Comparison of ENCODE assay signal across 25 cellular contexts in the genomic region with DNA sequence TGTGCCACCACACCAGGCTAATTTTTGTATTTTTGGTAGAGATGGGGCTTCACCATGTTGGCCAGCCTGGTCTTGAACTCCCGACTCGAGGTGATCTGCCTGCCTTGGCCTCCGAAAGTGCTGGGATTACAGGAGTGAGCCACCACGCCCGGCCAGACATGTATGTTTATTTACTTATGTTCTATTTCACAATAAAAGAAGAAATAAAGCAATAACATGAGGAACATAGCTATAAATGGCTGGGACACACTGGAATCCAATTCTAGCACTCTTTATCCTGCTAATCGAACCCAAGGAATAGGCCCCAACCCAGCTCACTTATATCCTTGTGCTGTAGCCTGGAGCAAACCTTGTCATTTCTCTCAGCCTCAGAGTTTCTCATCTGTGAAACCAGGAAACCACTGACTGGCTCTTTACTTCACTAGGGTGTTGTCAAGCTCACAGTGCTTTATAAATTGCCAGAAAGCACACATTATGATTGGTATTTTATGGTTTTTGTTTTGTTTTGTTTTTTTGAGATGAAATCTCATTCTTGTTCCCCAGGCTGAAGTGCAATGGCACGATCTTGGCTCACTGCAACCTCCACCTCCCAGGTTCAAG.
"Had no signal": no experiment of that assay in that cellular context is flagged by ENCODE, and none has a peak within 500 bp of the region (broad histone marks: within the 10 kb centered on the region; RNA-seq: fewer than 3 reads in every experiment).

No MANE protein-coding gene starts in this region.

- H3K27ac ChIP-seq: foreskin keratinocyte, parathyroid adenoma, stomach, suprapubic skin, tibial nerve, uterus had no signal

- H3K36me3 ChIP-seq: stomach, suprapubic skin, tibial nerve, uterus had no signal

- H3K36me3 Mint-ChIP-seq: immature natural killer cell; memory B cell; stimulated activated memory B cell treated with anti-CD40 and anti-IgM and Interleukin-4, amounts not matched to agents 10 μg/mL and 1 μg/mL and 100 μg/mL, for 72 hours; WTC11 had no signal

- H3K4me1 ChIP-seq: uterus had no signal

- H2AFZ ChIP-seq: parathyroid adenoma had no signal

- DNase-seq: activated CD4-positive, alpha-beta T cell treated with anti-CD3 and anti-CD28 coated beads, Interleukin-2, amount 50 U/mL, for 48 hours; activated gamma-delta T cell; central memory CD4-positive, alpha-beta T cell; dermis blood vessel endothelial cell; effector CD8-positive, alpha-beta T cell; erythroblast; foreskin keratinocyte; immature natural killer cell; kidney glomerular epithelial cell; left ventricle myocardium superior; small intestine; stomach; T1000; uterus had no signal

- H3K27me3 Mint-ChIP-seq: memory B cell; stimulated activated memory B cell treated with anti-CD40 and anti-IgM and Interleukin-4, amounts not matched to agents 10 μg/mL and 1 μg/mL and 100 μg/mL, for 72 hours had no signal

- FAIRE-seq: astrocyte, small intestine had no signal

- H3K4me3 Mint-ChIP-seq: activated T-helper 1 cell treated with anti-CD3 and anti-CD28 coated beads, Interleukin-12 subunit alpha, Interleukin-12 subunit beta, Interleukin-2, Interleukin-4 antibody, amounts not matched to agents 30 ng/mL and 10 ng/mL and 1 ng/mL, durations not matched to agents 14 hours and 24 hours and 36 hours; immature natural killer cell; memory B cell; nephron; stimulated activated memory B cell treated with anti-CD40 and anti-IgM and Interleukin-4, amounts not matched to agents 10 μg/mL and 1 μg/mL and 100 μg/mL, for 72 hours; WTC11 had no signal

- H3K27ac Mint-ChIP-seq: activated naive CD4-positive, alpha-beta T cell treated with anti-CD3 and anti-CD28 coated beads, Interleukin-2, amount 50 U/mL, for 72 hours; activated T-helper 1 cell treated with anti-CD3 and anti-CD28 coated beads, Interleukin-12 subunit alpha, Interleukin-12 subunit beta, Interleukin-2, Interleukin-4 antibody, amounts not matched to agents 30 ng/mL and 10 ng/mL and 1 ng/mL, durations not matched to agents 14 hours and 24 hours and 36 hours; memory B cell; nephron; stimulated activated memory B cell treated with anti-CD40 and anti-IgM and Interleukin-4, amounts not matched to agents 10 μg/mL and 1 μg/mL and 100 μg/mL, for 72 hours; WTC11 had no signal

- H3K27me3 ChIP-seq: foreskin keratinocyte, stomach, suprapubic skin, tibial nerve, uterus had no signal

- H3K9me3 ChIP-seq: stomach, suprapubic skin, tibial nerve, uterus had no signal

- ATAC-seq: activated naive CD4-positive, alpha-beta T cell treated with anti-CD3 and anti-CD28 coated beads, Interleukin-2, amount 50 U/mL, for 72 hours; foreskin keratinocyte; left ventricle myocardium superior; sciatic nerve; stimulated activated memory B cell treated with anti-CD40 and anti-IgM and Interleukin-4, amounts not matched to agents 10 μg/mL and 1 μg/mL and 100 μg/mL, for 72 hours; WTC11 had no signal

- H3K9me3 Mint-ChIP-seq: activated naive CD4-positive, alpha-beta T cell treated with anti-CD3 and anti-CD28 coated beads, Interleukin-2, amount 50 U/mL, for 72 hours; activated T-helper 1 cell treated with anti-CD3 and anti-CD28 coated beads, Interleukin-12 subunit alpha, Interleukin-12 subunit beta, Interleukin-2, Interleukin-4 antibody, amounts not matched to agents 30 ng/mL and 10 ng/mL and 1 ng/mL, durations not matched to agents 14 hours and 24 hours and 36 hours; immature natural killer cell; memory B cell; nephron; stimulated activated memory B cell treated with anti-CD40 and anti-IgM and Interleukin-4, amounts not matched to agents 10 μg/mL and 1 μg/mL and 100 μg/mL, for 72 hours; WTC11 had no signal

- H3K4me3 ChIP-seq: stomach, suprapubic skin, tibial nerve, uterus had no signal

- H3K79me2 ChIP-seq: parathyroid adenoma had no signal

- H3K9ac ChIP-seq: parathyroid adenoma had no signal
